Comparison of ENCODE assay signal across 8 cellular contexts in the genomic region with DNA sequence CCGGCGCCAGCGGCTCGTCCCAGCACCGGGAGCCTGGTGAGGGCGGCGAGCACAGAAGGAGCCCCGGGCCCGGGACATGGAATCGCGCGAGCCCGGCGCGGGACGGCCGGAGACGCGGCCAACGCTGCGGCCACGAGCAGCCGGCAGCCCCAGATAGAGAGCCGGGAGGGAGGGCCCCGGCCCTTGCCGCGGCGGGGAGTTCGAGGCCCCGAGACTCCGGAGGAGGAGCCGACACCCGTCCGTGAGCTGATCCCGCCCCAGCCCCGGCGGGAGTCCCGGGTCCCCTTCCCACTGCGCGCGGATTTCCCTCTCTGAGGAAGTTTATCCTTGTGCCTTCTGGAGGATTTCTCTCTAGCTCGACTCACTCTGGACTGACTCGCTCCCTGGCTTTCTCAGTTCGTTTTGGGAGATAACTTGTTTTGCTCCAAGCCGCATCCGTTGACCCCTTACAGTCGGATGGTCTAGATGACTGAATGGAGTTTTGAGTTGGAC. TPM values are rescaled to one million over a fixed set of nuclear protein-coding genes. Genes with fewer than 3 reads are reported as not detected.
DNase-seq lines count a peak whose midpoint lies in the region; ATAC-seq and TF ChIP-seq lines count a peak whose summit lies in the region.

No MANE protein-coding gene starts in this region.

- H3K9me3 ChIP-seq in HUES64 (ENCODE audit: insufficient read depth, low read depth, low read length) (no peaks in the 10 kb centered on the region), uterus (no peaks in the 10 kb centered on the region)

- TF ChIP-seq CTCF in C4-2B (conservative IDR thresholded peaks at IDR 0.05) (no peak), uterus (IDR thresholded peaks at IDR 0.05) (no peak)

- no peak for TF ChIP-seq POLR2A in uterus (IDR thresholded peaks at IDR 0.05)

- peak overlapping the region; percentile 87 for H3K9ac ChIP-seq in HUES64 (ENCODE audit: low read depth, low read length)

- no peaks in the 10 kb centered on the region for H3K9me3 Mint-ChIP-seq in activated CD4-positive, alpha-beta T cell treated with anti-CD3 and anti-CD28 coated beads, Interleukin-2, amount 10 ng/mL, durations not matched to agents 7 days and 5 days
- H3K9me3 Mint-ChIP-seq in naive thymus-derived CD8-positive, alpha-beta T cell = peaks cover 0 to 4% (median 0%) of the 10 kb centered on the region in 9 donors

- peak; percentile 15 for DNase-seq in activated CD4-positive, alpha-beta T cell treated with anti-CD3 and anti-CD28 coated beads, Interleukin-2, amount 10 ng/mL, durations not matched to agents 7 days and 5 days
- DNase-seq in naive thymus-derived CD8-positive, alpha-beta T cell = peak in 1 of 10 donors; percentile 16
- peak in 1 of 2 donors; percentile 46 for DNase-seq in uterus
- DNase-seq in GDM1 (lab: John Stamatoyannopoulos, UW) = no peak

- WGBS in HUES64 = under 1% methylated on average over 47 of the region's 47 CpGs

- H3K36me3 Mint-ChIP-seq in activated CD4-positive, alpha-beta T cell treated with anti-CD3 and anti-CD28 coated beads, Interleukin-2, amount 10 ng/mL, durations not matched to agents 7 days and 5 days (ENCODE audit: low read depth) = no peaks in the 10 kb centered on the region
- H3K36me3 Mint-ChIP-seq in naive thymus-derived CD8-positive, alpha-beta T cell = peaks cover 0 to 17% (median 4%) of the 10 kb centered on the region in 3 donors

- H3K27ac ChIP-seq in C4-2B (peak overlapping the region; percentile 94), HUES64 (ENCODE audit: low read depth, low read length) (peak overlapping the region; percentile 79), uterus (peak overlapping the region; percentile 96 to 97)

- H3K27me3 ChIP-seq in HUES64 (ENCODE audit: insufficient read depth, low read length) (no peaks in the 10 kb centered on the region), uterus (no peaks in the 10 kb centered on the region)

- intact Hi-C loops in uterus (cut with DNase I; ENCODE audit: low total_unique reads) = no loop called here

- H3K36me3 ChIP-seq in HUES64 (ENCODE audit: insufficient read depth, low read length) (no peaks in the 10 kb centered on the region; the same call in 1 of the 2 replicates), uterus (no peaks in the 10 kb centered on the region)

- peaks cover 69% of the 10 kb centered on the region for H3K27me3 Mint-ChIP-seq in activated CD4-positive, alpha-beta T cell treated with anti-CD3 and anti-CD28 coated beads, Interleukin-2, amount 10 ng/mL, durations not matched to agents 7 days and 5 days
- H3K27me3 Mint-ChIP-seq in naive thymus-derived CD8-positive, alpha-beta T cell = peaks cover 26 to 69% (median 55%) of the 10 kb centered on the region in 5 donors

- POLR2A ChIA-PET in activated CD4-positive, alpha-beta T cell treated with anti-CD3 and anti-CD28 coated beads, Interleukin-2, amount 10 ng/mL, durations not matched to agents 7 days and 5 days (lab: Charles Lee) = no interaction called here
- POLR2A ChIA-PET in naive thymus-derived CD8-positive, alpha-beta T cell (lab: Charles Lee) = no interaction called here

- ATAC-seq in GM19455 (IDR thresholded peaks at IDR 0.05; ENCODE audit: unreplicated experiment) (peak; percentile 43), esophagus mucosa (peak; percentile 49)
- ATAC-seq in naive thymus-derived CD8-positive, alpha-beta T cell = peak; percentile 21 to 22

- peak overlapping the region; percentile 71 for H3K4me3 ChIP-seq in HUES64 (ENCODE audit: low read length)
- peak overlapping the region; percentile 45 to 74 for H3K4me3 ChIP-seq in uterus

- CTCF ChIA-PET in activated CD4-positive, alpha-beta T cell treated with anti-CD3 and anti-CD28 coated beads, Interleukin-2, amount 10 ng/mL, durations not matched to agents 7 days and 5 days (lab: Charles Lee) = no interaction called here

- H3K4me1 ChIP-seq in HUES64 (ENCODE audit: insufficient read depth, low read length) (peaks cover 27% of the 10 kb centered on the region; the same call in 1 of the 2 replicates), uterus (peaks cover 0 to 7% of the 10 kb centered on the region in 2 donors)

- peak overlapping the region; percentile 83 for H3K27ac Mint-ChIP-seq in activated CD4-positive, alpha-beta T cell treated with anti-CD3 and anti-CD28 coated beads, Interleukin-2, amount 10 ng/mL, durations not matched to agents 7 days and 5 days
- H3K27ac Mint-ChIP-seq in naive thymus-derived CD8-positive, alpha-beta T cell = peak overlapping the region in 8 of 10 donors; percentile 35 to 74 (median 60)

- H3K4me3 Mint-ChIP-seq in activated CD4-positive, alpha-beta T cell treated with anti-CD3 and anti-CD28 coated beads, Interleukin-2, amount 10 ng/mL, durations not matched to agents 7 days and 5 days = peak overlapping the region; percentile 82
- H3K4me3 Mint-ChIP-seq in naive thymus-derived CD8-positive, alpha-beta T cell = peak overlapping the region; percentile 78 to 93 (median 87)

- peaks cover 32% of the 10 kb centered on the region for H3K4me1 Mint-ChIP-seq in activated CD4-positive, alpha-beta T cell treated with anti-CD3 and anti-CD28 coated beads, Interleukin-2, amount 10 ng/mL, durations not matched to agents 7 days and 5 days
- peaks cover 15 to 39% (median 29%) of the 10 kb centered on the region in 4 donors for H3K4me1 Mint-ChIP-seq in naive thymus-derived CD8-positive, alpha-beta T cell

RNA-seq across cellular contexts. Expression of gene ARHGEF12, which starts 0.5 kb away (rescaled TPM):
- 12.8 TPM for polyA plus RNA-seq in HUES64 (2013, experiment 1 of 2)
- polyA plus RNA-seq in HUES64 (2013, experiment 2 of 2) = 16.0 TPM
- total RNA-seq in activated CD4-positive, alpha-beta T cell treated with anti-CD3 and anti-CD28 coated beads, Interleukin-2, amount 10 ng/mL, durations not matched to agents 7 days and 5 days = 1 to 10 TPM; 8.1 to 9.2 TPM
- total RNA-seq in esophagus mucosa (62.7 TPM), uterus (100 to 1,000 TPM in 2 of 4 donors, 10 to 100 TPM in 2; 82.6 to 161 (median 125) TPM)
- 1 to 10 TPM; 4.6 to 5.4 TPM for total RNA-seq in naive thymus-derived CD8-positive, alpha-beta T cell
- polyA plus RNA-seq in naive thymus-derived CD8-positive, alpha-beta T cell = 1 to 10 TPM in 1 of 3 donors, under 1 TPM in 2; 0.76 to 1.4 (median 0.90) TPM

RNA-seq across cellular contexts. Expression of gene TLCD5, which starts 11.6 kb away (rescaled TPM):
- polyA plus RNA-seq in HUES64 (2013, experiment 1 of 2) = 6.8 TPM
- 6.1 TPM for polyA plus RNA-seq in HUES64 (2013, experiment 2 of 2)
- under 1 TPM; 0.19 to 0.42 TPM for total RNA-seq in activated CD4-positive, alpha-beta T cell treated with anti-CD3 and anti-CD28 coated beads, Interleukin-2, amount 10 ng/mL, durations not matched to agents 7 days and 5 days
- 0.48 TPM for total RNA-seq in esophagus mucosa
- total RNA-seq in naive thymus-derived CD8-positive, alpha-beta T cell = under 1 TPM in 1 of 2 experiments, not detected in 1; 0.80 TPM
- polyA plus RNA-seq in naive thymus-derived CD8-positive, alpha-beta T cell = not detected
- total RNA-seq in uterus = 10 to 100 TPM in 2 of 4 donors, 1 to 10 TPM in 1, under 1 TPM in 1; 0.51 to 17.1 (median 6.4) TPM
